In genomic region chr5:95669540-95669939, GRCh38 we compare ENCODE assay signal across 10 cellular contexts. TPM values are rescaled to one million over a fixed set of nuclear protein-coding genes. Genes with fewer than 3 reads are reported as not detected.
DNase-seq lines count a peak whose midpoint lies in the region; ATAC-seq and TF ChIP-seq lines count a peak whose summit lies in the region.
"Had no signal": no experiment of that assay in that cellular context is flagged by ENCODE, and none has a peak within 500 bp of the region (broad histone marks: within the 10 kb centered on the region; RNA-seq: fewer than 3 reads in every experiment).

No MANE protein-coding gene starts in this region.

- no peaks in the 10 kb centered on the region for H3K9me3 ChIP-seq in DND-41 (ENCODE audit: insufficient read depth, low read length, severe bottlenecking)
- no peaks in the 10 kb centered on the region for H3K9me3 ChIP-seq in adrenal gland (replicated peaks in 1 of 3)
- no peaks in the 10 kb centered on the region for H3K9me3 ChIP-seq in heart right ventricle
- H3K9me3 ChIP-seq: spleen had no signal

- H3K27ac ChIP-seq in DND-41 (ENCODE audit: low read length), result no peak overlapping the region
- peak overlapping the region; percentile 8 to 82 (median 69) for H3K27ac ChIP-seq in adrenal gland
- peak overlapping the region in 9 of 10 donors; percentile 25 to 68 (median 60) for H3K27ac ChIP-seq in heart right ventricle

- 17 to 37% (median 36%) methylated on average over 4 of the region's 4 CpGs for WGBS in adrenal gland, 4 donors
- 37 to 39% methylated on average over 4 of the region's 4 CpGs for WGBS in heart right ventricle, 2 donors

- peak in 1 of 2 donors; percentile 48 for TF ChIP-seq POLR2A in adrenal gland (IDR thresholded peaks at IDR 0.05)

- no peaks in the 10 kb centered on the region for H3K27me3 ChIP-seq in DND-41 (ENCODE audit: insufficient read depth, low read length, poor library complexity)
- H3K27me3 ChIP-seq in adrenal gland, result no peaks in the 10 kb centered on the region
- H3K27me3 ChIP-seq in heart right ventricle, result no peaks in the 10 kb centered on the region
- H3K27me3 ChIP-seq: spleen had no signal

- no peaks in the 10 kb centered on the region for H3K36me3 Mint-ChIP-seq in activated T-helper 17 cell treated with anti-CD3 and anti-CD28 coated beads, Interleukin-2, amount 50 U/mL, for 72 hours (ENCODE audit: low read depth)

- H3K36me3 ChIP-seq in DND-41 (ENCODE audit: insufficient read depth, low read length) (no peaks in the 10 kb centered on the region), adrenal gland (replicated peaks in 1 of 2) (no peaks in the 10 kb centered on the region), heart right ventricle (no peaks in the 10 kb centered on the region)
- H3K36me3 ChIP-seq: spleen had no signal

- TF ChIP-seq CTCF in DND-41 (IDR thresholded peaks at IDR 0.05; ENCODE audit: borderline replicate concordance, extremely low read depth, low read length, poor library complexity, severe bottlenecking), result no peak
- TF ChIP-seq CTCF in adrenal gland (IDR thresholded peaks at IDR 0.05), result no peak
- no peak for TF ChIP-seq CTCF in heart right ventricle (IDR thresholded peaks at IDR 0.05)

- no peak overlapping the region for H3K9ac ChIP-seq in DND-41 (ENCODE audit: low read depth, low read length)

- DNase-seq in DND-41 (no peak), adrenal gland (peak; percentile 76 to 96 (median 89)), heart right ventricle (peak; percentile 40 to 83), pons (ENCODE audit: low spot score) (peak; percentile 65), NCI-H2171 treated with DMSO at 0.1 percent for 48 hours (lab: John Stamatoyannopoulos, UW) (no peak)
- DNase-seq in activated CD8-positive, alpha-beta memory T cell treated with anti-CD3 and anti-CD28 coated beads, Interleukin-2, amount 50 U/mL, for 48 hours, result no peak
- DNase-seq: DMS79 treated with DMSO at 0.1 percent for 48 hours, spleen had no signal

- no peak overlapping the region for H3K27ac Mint-ChIP-seq in activated T-helper 17 cell treated with anti-CD3 and anti-CD28 coated beads, Interleukin-2, amount 50 U/mL, for 72 hours

- no peak overlapping the region for H3K4me3 Mint-ChIP-seq in activated T-helper 17 cell treated with anti-CD3 and anti-CD28 coated beads, Interleukin-2, amount 50 U/mL, for 72 hours

- H3K4me3 ChIP-seq in DND-41 (ENCODE audit: low read depth in 1 of 2, low read length in 2 of 2) (no peak overlapping the region), adrenal gland (no peak overlapping the region), heart right ventricle (no peak overlapping the region)
- H3K4me3 ChIP-seq: spleen had no signal

- no peaks in the 10 kb centered on the region for H4K20me1 ChIP-seq in DND-41 (ENCODE audit: insufficient read depth, low read length)

- H3K27me3 Mint-ChIP-seq in activated T-helper 17 cell treated with anti-CD3 and anti-CD28 coated beads, Interleukin-2, amount 50 U/mL, for 72 hours, result peaks cover 4% of the 10 kb centered on the region

- ATAC-seq in DND-41 (ENCODE audit: insufficient read depth, low read depth) (no peak), heart right ventricle (peak; percentile 95 to 97 (median 96)), GM21529 (IDR thresholded peaks at IDR 0.05; ENCODE audit: unreplicated experiment) (no peak)
- no peak for ATAC-seq in activated T-helper 17 cell treated with anti-CD3 and anti-CD28 coated beads, Interleukin-2, amount 50 U/mL, for 72 hours (replicated peaks)

- H3K4me1 ChIP-seq in DND-41 (ENCODE audit: insufficient read depth, low read length), result peaks cover 1% of the 10 kb centered on the region
- peaks cover 5 to 23% of the 10 kb centered on the region in 2 donors for H3K4me1 ChIP-seq in adrenal gland (replicated peaks in 1 of 2)
- H3K4me1 ChIP-seq in heart right ventricle, result peaks cover 0 to 43% (median 23%) of the 10 kb centered on the region in 9 donors

- H3K79me2 ChIP-seq in DND-41 (ENCODE audit: insufficient read depth, low read length), result no peaks in the 10 kb centered on the region

- intact Hi-C loops in adrenal gland (cut with DNase I) (loop anchor here in 1 of 2 donors (10.0 kb wide), 2 partner anchors 95 to 165 kb away; no protein-coding TSS in a partner anchor), heart right ventricle (cut with DNase I) (loop anchor here in 9 of 10 donors (5.0 to 10.0 kb wide), 6 partner anchors 48 to 113 kb away; partner anchors contain the start of gene RHOBTB3 (in 6 of the 9))

- no peak overlapping the region for H3K4me2 ChIP-seq in DND-41 (ENCODE audit: insufficient read depth, low read length)

- no peaks in the 10 kb centered on the region for H3K4me1 Mint-ChIP-seq in activated T-helper 17 cell treated with anti-CD3 and anti-CD28 coated beads, Interleukin-2, amount 50 U/mL, for 72 hours

- 0 out of 2 replicates have a peak overlapping the region, but pooled peaks have one; percentile 1 for H2AFZ ChIP-seq in DND-41 (ENCODE audit: low read depth, low read length)

- H3K9me3 Mint-ChIP-seq in activated T-helper 17 cell treated with anti-CD3 and anti-CD28 coated beads, Interleukin-2, amount 50 U/mL, for 72 hours, result no peaks in the 10 kb centered on the region

RNA-seq across cellular contexts. Expression of gene SPATA9, which starts 13.3 kb away (rescaled TPM):
- total RNA-seq in adrenal gland (1 to 10 TPM in 1 of 8 donors, under 1 TPM in 3, not detected in 4; 0.36 to 1.8 (median 0.59) TPM), heart right ventricle (not detected)
- polyA plus RNA-seq in adrenal gland (1 to 10 TPM in 1 of 3 donors, under 1 TPM in 1, not detected in 1; 0.26 to 2.7 TPM), heart right ventricle (under 1 TPM; 0.13 to 0.59 TPM)
- total RNA-seq in activated T-helper 17 cell treated with anti-CD3 and anti-CD28 coated beads, Interleukin-2, amount 50 U/mL, for 72 hours, result not detected

RNA-seq across cellular contexts. Expression of gene RFESD, which starts 23.0 kb away (rescaled TPM):
- total RNA-seq in adrenal gland (1 to 10 TPM in 6 of 8 donors, under 1 TPM in 2; 0.43 to 3.6 (median 2.6) TPM), heart right ventricle (1 to 10 TPM; 2.4 to 5.3 (median 3.8) TPM)
- polyA plus RNA-seq in adrenal gland (1 to 10 TPM; 1.9 to 4.8 (median 2.5) TPM), heart right ventricle (1 to 10 TPM; 4.0 to 4.6 TPM)
- total RNA-seq in activated T-helper 17 cell treated with anti-CD3 and anti-CD28 coated beads, Interleukin-2, amount 50 U/mL, for 72 hours, result 1 to 10 TPM; 4.2 to 9.3 TPM

RNA-seq across cellular contexts. Expression of gene GPR150, which starts 49.7 kb away (rescaled TPM):
- under 1 TPM; 0.12 to 0.74 (median 0.35) TPM for total RNA-seq in adrenal gland
- polyA plus RNA-seq in adrenal gland, result under 1 TPM; 0.03 to 0.40 (median 0.11) TPM
- under 1 TPM in 2 of 10 donors, not detected in 8; 0.10 to 0.12 TPM for total RNA-seq in heart right ventricle
- polyA plus RNA-seq in heart right ventricle, result under 1 TPM; 0.01 to 0.15 TPM
- total RNA-seq in activated T-helper 17 cell treated with anti-CD3 and anti-CD28 coated beads, Interleukin-2, amount 50 U/mL, for 72 hours, result under 1 TPM; 0.35 to 0.61 TPM

Comparison
In these comparisons a context has a peak if more than half of its experiments do, and no peak if none do; other contexts are left out.
1. ATAC-seq: peak in heart right ventricle (8 of 8); none in DND-41 (single experiment), GM21529 (single experiment) and activated T-helper 17 cell treated with anti-CD3 and anti-CD28 coated beads, Interleukin-2, amount 50 U/mL, for 72 hours (single experiment).
2. DNase-seq: peak in adrenal gland (7 of 7), heart right ventricle (2 of 2) and pons (single experiment); none in DND-41 (single experiment), NCI-H2171 treated with DMSO at 0.1 percent for 48 hours (single experiment) and activated CD8-positive, alpha-beta memory T cell treated with anti-CD3 and anti-CD28 coated beads, Interleukin-2, amount 50 U/mL, for 48 hours (single experiment).